2 cellular contexts compared by ENCODE assay signal in the genomic region with DNA sequence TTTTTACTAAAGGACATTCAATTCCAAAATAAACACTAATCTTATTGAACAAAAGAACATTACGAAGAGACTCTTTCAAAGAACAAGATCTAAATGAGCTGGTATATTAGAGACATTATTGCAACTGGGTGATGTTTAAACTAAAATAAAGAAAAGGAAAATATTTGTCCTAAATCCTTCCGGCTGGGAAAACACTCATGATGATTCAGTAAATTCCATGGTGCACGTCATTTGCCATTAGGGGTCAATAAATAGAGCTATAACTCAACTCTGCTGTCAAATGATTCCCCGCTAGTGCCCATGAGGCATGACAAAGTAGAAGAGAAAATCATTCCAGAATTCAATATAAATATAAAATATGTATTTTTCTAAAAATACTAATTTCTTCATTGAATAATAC.
TF ChIP-seq lines count a peak whose summit lies in the region.

No MANE protein-coding gene starts in this region.

TF ChIP-seq in IMR-90, 13 proteins besides CTCF, POLR2A, EP300 and RAD21 (continued from another document):
- TF ChIP-seq MAFK (IDR thresholded peaks at IDR 0.05; ENCODE audit: low read depth, low read length) (peak; percentile 52; the same call in 1 of the 2 replicates), BHLHE40 (IDR thresholded peaks at IDR 0.05; ENCODE audit: low read depth, low read length) (0 out of 2 replicates have a peak, but pooled peaks have one; percentile 18), CEBPB (IDR thresholded peaks at IDR 0.05; ENCODE audit: low read depth, low read length) (no peak)
- TF ChIP-seq, protein P1, sequence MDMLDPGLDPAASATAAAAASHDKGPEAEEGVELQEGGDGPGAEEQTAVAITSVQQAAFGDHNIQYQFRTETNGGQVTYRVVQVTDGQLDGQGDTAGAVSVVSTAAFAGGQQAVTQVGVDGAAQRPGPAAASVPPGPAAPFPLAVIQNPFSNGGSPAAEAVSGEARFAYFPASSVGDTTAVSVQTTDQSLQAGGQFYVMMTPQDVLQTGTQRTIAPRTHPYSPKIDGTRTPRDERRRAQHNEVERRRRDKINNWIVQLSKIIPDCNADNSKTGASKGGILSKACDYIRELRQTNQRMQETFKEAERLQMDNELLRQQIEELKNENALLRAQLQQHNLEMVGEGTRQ (IDR thresholded peaks at IDR 0.05; ENCODE audit: low read depth, low read length) = no peak

TF ChIP-seq in HepG2, 621 proteins besides CTCF, POLR2A, EP300 and RAD21 (continued from another document):
- TF ChIP-seq, protein P2, sequence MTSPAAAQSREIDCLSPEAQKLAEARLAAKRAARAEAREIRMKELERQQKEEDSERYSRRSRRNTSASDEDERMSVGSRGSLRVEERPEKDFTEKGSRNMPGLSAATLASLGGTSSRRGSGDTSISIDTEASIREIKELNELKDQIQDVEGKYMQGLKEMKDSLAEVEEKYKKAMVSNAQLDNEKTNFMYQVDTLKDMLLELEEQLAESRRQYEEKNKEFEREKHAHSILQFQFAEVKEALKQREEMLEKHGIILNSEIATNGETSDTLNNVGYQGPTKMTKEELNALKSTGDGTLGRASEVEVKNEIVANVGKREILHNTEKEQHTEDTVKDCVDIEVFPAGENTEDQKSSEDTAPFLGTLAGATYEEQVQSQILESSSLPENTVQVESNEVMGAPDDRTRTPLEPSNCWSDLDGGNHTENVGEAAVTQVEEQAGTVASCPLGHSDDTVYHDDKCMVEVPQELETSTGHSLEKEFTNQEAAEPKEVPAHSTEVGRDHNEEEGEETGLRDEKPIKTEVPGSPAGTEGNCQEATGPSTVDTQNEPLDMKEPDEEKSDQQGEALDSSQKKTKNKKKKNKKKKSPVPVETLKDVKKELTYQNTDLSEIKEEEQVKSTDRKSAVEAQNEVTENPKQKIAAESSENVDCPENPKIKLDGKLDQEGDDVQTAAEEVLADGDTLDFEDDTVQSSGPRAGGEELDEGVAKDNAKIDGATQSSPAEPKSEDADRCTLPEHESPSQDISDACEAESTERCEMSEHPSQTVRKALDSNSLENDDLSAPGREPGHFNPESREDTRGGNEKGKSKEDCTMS (CRISPR knock-in tag; conservative IDR thresholded peaks at IDR 0.05) = no peak
- TF ChIP-seq NONO (IDR thresholded peaks at IDR 0.05) (no peak), NONO (CRISPR knock-in tag; conservative IDR thresholded peaks at IDR 0.05) (no peak), ARNTL (CRISPR knock-in tag; IDR thresholded peaks at IDR 0.05) (no peak)
